8 cellular contexts compared by ENCODE assay signal in the genomic region with DNA sequence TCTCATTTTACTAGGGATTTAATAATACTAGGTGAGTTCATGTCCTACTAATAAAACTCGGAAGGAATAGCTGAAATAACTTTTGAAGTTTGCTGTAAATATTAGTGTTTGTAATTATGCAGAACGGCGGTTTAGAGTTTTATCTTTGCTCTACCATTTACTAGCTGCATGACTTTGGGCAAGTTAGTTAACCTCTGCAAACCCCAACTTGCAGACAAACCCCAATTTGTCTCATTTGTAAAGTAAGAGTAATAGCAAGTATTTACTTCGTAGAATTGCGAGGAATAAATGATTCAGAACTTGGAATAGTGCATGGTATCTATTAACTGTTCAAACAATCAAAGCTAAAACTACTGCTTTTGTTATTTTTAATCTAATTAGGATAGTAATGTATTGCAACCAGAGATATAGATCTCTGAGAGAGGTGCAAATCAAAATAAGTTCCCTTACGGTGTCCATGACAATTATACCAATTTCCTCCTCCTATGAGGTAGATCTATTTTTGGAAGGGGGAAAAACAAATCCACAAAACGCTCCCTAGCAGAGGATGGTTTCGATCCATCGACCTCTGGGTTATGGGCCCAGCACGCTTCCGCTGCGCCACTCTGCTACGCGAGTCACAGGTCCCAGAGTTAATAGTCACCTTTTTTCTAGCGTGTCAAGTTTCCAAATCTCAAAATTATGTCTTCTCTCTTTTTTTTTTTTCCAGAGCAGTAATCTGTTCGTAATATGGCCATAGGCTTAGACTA. TPM values are rescaled to one million over a fixed set of nuclear protein-coding genes. Genes with fewer than 3 reads are reported as not detected.
DNase-seq lines count a peak whose midpoint lies in the region; ATAC-seq, FAIRE-seq and TF ChIP-seq lines count a peak whose summit lies in the region.

No MANE protein-coding gene starts in this region.

- no peak for TF ChIP-seq RAD21 in A549 (conservative IDR thresholded peaks at IDR 0.05 in 1 of 2, IDR thresholded peaks at IDR 0.05 in 1 of 2)

- peak overlapping the region; percentile 98 for H3K27ac Mint-ChIP-seq in stimulated activated effector memory CD8-positive, alpha-beta T cell treated with anti-CD3 and anti-CD28 coated beads, Interleukin-12 subunit alpha, Interleukin-12 subunit beta, amount 100 ng/mL, for 72 hours

- H3K27me3 ChIP-seq in sigmoid colon = peaks cover 49 to 94% (median 71%) of the 10 kb centered on the region in 3 donors

- no peaks in the 10 kb centered on the region for H3K9me3 Mint-ChIP-seq in stimulated activated effector memory CD8-positive, alpha-beta T cell treated with anti-CD3 and anti-CD28 coated beads, Interleukin-12 subunit alpha, Interleukin-12 subunit beta, amount 100 ng/mL, for 72 hours

- no peak overlapping the region for H3K27ac ChIP-seq in A549
- no peak overlapping the region for H3K27ac ChIP-seq in sigmoid colon

- FAIRE-seq in A549 (lab: Jason Lieb, UNC) = no peak

- TF ChIP-seq POLR2A in A549 (IDR thresholded peaks at IDR 0.05; ENCODE audit: low read length) = no peak
- TF ChIP-seq POLR2A in sigmoid colon (IDR thresholded peaks at IDR 0.05) = no peak

- CTCF ChIA-PET in A549 (lab: Yijun Ruan, JAX) = interaction anchor here (0.7 to 3.0 kb wide), 7 partner anchors 10 to 266 kb away, joined by 3 to 20 read pairs (median 5); no protein-coding TSS in a partner anchor

- no peaks in the 10 kb centered on the region for H3K36me3 ChIP-seq in sigmoid colon

- peaks cover 43% of the 10 kb centered on the region for H3K36me3 Mint-ChIP-seq in stimulated activated effector memory CD8-positive, alpha-beta T cell treated with anti-CD3 and anti-CD28 coated beads, Interleukin-12 subunit alpha, Interleukin-12 subunit beta, amount 100 ng/mL, for 72 hours

- peak overlapping the region; percentile 81 for H3K4me2 ChIP-seq in A549

- H3K4me1 ChIP-seq in A549 (peaks cover 7% of the 10 kb centered on the region; the same call in 1 of the 3 replicates), sigmoid colon (peaks cover 0 to 3% (median 0%) of the 10 kb centered on the region in 4 donors)

- intact Hi-C loops in head of caudate nucleus (cut with DNase I) (no loop called here), sigmoid colon (cut with DNase I) (no loop called here)

- H3K4me1 Mint-ChIP-seq in stimulated activated effector memory CD8-positive, alpha-beta T cell treated with anti-CD3 and anti-CD28 coated beads, Interleukin-12 subunit alpha, Interleukin-12 subunit beta, amount 100 ng/mL, for 72 hours = peaks cover 32% of the 10 kb centered on the region

- POLR2A ChIA-PET in A549 (lab: Yijun Ruan, JAX) = no interaction called here

- 4% methylated on average over 16 of the region's 16 CpGs for WGBS in A549 (ENCODE audit: missing lambda C conversion rate)
- WGBS in sigmoid colon, 2 donors = 12 to 20% methylated on average over 16 of the region's 16 CpGs

- DNase-seq in A549 (ENCODE audit: low read depth in 1 of 2, low spot score in 1 of 2) (peak in 1 of 2 experiments; percentile 78), HCEC 1CT (peak; percentile 49), NCI-H82 treated with DMSO at 0.1 percent for 48 hours (lab: John Stamatoyannopoulos, UW; ENCODE audit: unreplicated experiment) (peak; percentile 53), activated T-cell treated with anti-CD3 and anti-CD28 coated beads for 1 hour (ENCODE audit: low read depth) (peak; percentile 43), head of caudate nucleus (peak in 33 of 42 donors; percentile 11 to 75 (median 45)), sigmoid colon (no peak)
- peak; percentile 49 to 83 for DNase-seq in stimulated activated effector memory CD8-positive, alpha-beta T cell treated with anti-CD3 and anti-CD28 coated beads, Interleukin-12 subunit alpha, Interleukin-12 subunit beta, amount 100 ng/mL, for 72 hours (ENCODE audit: low spot score in 2 of 2)

- ATAC-seq in A549 (peak; percentile 27 to 57; a peak in 4 of 6 replicates), HG02981 (IDR thresholded peaks at IDR 0.05; ENCODE audit: unreplicated experiment) (no peak)
- peak; percentile 39 for ATAC-seq in stimulated activated effector memory CD8-positive, alpha-beta T cell treated with anti-CD3 and anti-CD28 coated beads, Interleukin-12 subunit alpha, Interleukin-12 subunit beta, amount 100 ng/mL, for 72 hours

- TF ChIP-seq CTCF in A549 (IDR thresholded peaks at IDR 0.05) (no peak), sigmoid colon (IDR thresholded peaks at IDR 0.05) (no peak)

- TF ChIP-seq EP300 in A549 (IDR thresholded peaks at IDR 0.05) (no peak), sigmoid colon (IDR thresholded peaks at IDR 0.05) (no peak)

- H3K4me3 ChIP-seq in A549 (peak overlapping the region; percentile 69), sigmoid colon (no peak overlapping the region)

- peak overlapping the region; percentile 75 for H3K4me3 Mint-ChIP-seq in stimulated activated effector memory CD8-positive, alpha-beta T cell treated with anti-CD3 and anti-CD28 coated beads, Interleukin-12 subunit alpha, Interleukin-12 subunit beta, amount 100 ng/mL, for 72 hours

- H3K9me3 ChIP-seq in A549 (no peaks in the 10 kb centered on the region), sigmoid colon (no peaks in the 10 kb centered on the region)

TF ChIP-seq in A549, 52 proteins besides CTCF, POLR2A, EP300 and RAD21:
- 0 out of 2 replicates have a peak, but pooled peaks have one; percentile 34 for TF ChIP-seq MAX (IDR thresholded peaks at IDR 0.05)
- TF ChIP-seq ZNF302 (CRISPR knock-in tag; IDR thresholded peaks at IDR 0.05) = no peak
- peak; percentile 64 for TF ChIP-seq SREBF2 (IDR thresholded peaks at IDR 0.05)

RNA-seq across cellular contexts. Expression of gene BTN3A2, which starts 35.1 kb away (rescaled TPM):
- polyA plus RNA-seq in A549 (2011; rRNA removed) (13.4 and 13.5 TPM in 2 replicates), A549 (2017; fragmentation: RNase III; extraction: RNeasy Plus Mini Kit Qiagen cat#74134 plus additional on column Dnase treatment) (4.2 to 5.1 TPM (median 4.8 TPM) in 3 replicates), sigmoid colon (10 to 100 TPM; 14.8 to 52.7 (median 15.0) TPM)
- polyA plus RNA-seq in A549 (2012; cell fraction: cytosol; rRNA removed) = 4.3 and 5.5 TPM in 2 replicates
- 3.3 and 4.1 TPM in 2 replicates for polyA plus RNA-seq in A549 (2012; cell fraction: nucleus; rRNA removed)
- 4.9 and 11.7 TPM in 2 replicates for polyA minus RNA-seq in A549 (2011; rRNA and poly(A)+ RNA removed)
- 10 to 100 TPM in 3 of 4 donors, 1 to 10 TPM in 1; 7.2 to 12.1 (median 11.7) TPM for total RNA-seq in sigmoid colon

RNA-seq across cellular contexts. Expression of gene BTN2A2, which starts 53.0 kb away (rescaled TPM):
- 6.5 and 7.0 TPM in 2 replicates for polyA plus RNA-seq in A549 (2011; rRNA removed)
- 4.2 and 5.2 TPM in 2 replicates for polyA plus RNA-seq in A549 (2012; cell fraction: cytosol; rRNA removed)
- 11.0 and 17.8 TPM in 2 replicates for polyA plus RNA-seq in A549 (2012; cell fraction: nucleus; rRNA removed)
- polyA plus RNA-seq in A549 (2017; fragmentation: RNase III; extraction: RNeasy Plus Mini Kit Qiagen cat#74134 plus additional on column Dnase treatment) = 6.7 to 9.5 TPM (median 7.5 TPM) in 3 replicates
- 12.2 and 13.0 TPM in 2 replicates for polyA minus RNA-seq in A549 (2011; rRNA and poly(A)+ RNA removed)
- 10 to 100 TPM in 2 of 4 donors, 1 to 10 TPM in 2; 6.8 to 11.9 (median 9.3) TPM for total RNA-seq in sigmoid colon
- 10 to 100 TPM in 1 of 3 donors, 1 to 10 TPM in 2; 2.4 to 17.6 (median 3.0) TPM for polyA plus RNA-seq in sigmoid colon
